In the genomic region with DNA sequence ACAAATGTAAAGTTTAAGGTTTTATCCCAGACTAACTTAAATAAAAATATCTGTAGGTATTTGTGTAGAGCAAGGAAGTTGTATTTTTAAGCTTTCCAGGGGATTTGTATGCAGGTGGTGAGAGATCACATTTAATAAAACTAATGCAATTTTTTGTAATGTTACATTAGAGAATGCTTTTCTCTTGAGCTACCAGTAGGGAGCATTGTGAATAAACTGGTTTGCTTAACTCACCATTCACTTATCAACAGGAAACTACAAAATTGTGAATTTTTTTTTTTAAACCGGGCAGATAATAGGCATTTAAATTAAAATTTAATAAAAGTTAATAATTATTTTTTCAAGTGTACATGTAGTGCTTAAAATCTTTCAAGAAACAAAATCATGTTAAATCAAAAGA, we compare ENCODE assay signal across 10 cellular contexts.
DNase-seq lines count a peak whose midpoint lies in the region; ATAC-seq and TF ChIP-seq lines count a peak whose summit lies in the region.
"Had no signal": no experiment of that assay in that cellular context is flagged by ENCODE, and none has a peak within 500 bp of the region (broad histone marks: within the 10 kb centered on the region; RNA-seq: fewer than 3 reads in every experiment).

No MANE protein-coding gene starts in this region.

- no CpG with 5 or more reads among the region's 1 CpG for WGBS in mesenchymal stem cell

- no peak overlapping the region for H3K23ac ChIP-seq in mesenchymal stem cell (ENCODE audit: low read length in 2 of 2)

- H3K14ac ChIP-seq in mesenchymal stem cell (ENCODE audit: low read length in 2 of 2) = no peak overlapping the region

- H3K4me1 ChIP-seq in mesenchymal stem cell (ENCODE audit: control insufficient read depth, insufficient read depth, low read depth, low read length) = no peaks in the 10 kb centered on the region

- no peak overlapping the region for H4K91ac ChIP-seq in mesenchymal stem cell (ENCODE audit: low read length)

- no peaks in the 10 kb centered on the region for H3K9me3 Mint-ChIP-seq in natural killer cell treated with Interleukin-12 subunit alpha and Interleukin-12 subunit beta and Interleukin-15 and Interleukin-18, amount 100 ng/mL, for 72 hours

- no peaks in the 10 kb centered on the region for H3K36me3 ChIP-seq in mesenchymal stem cell (ENCODE audit: control insufficient read depth in 1 of 2, insufficient read depth in 2 of 2, low read depth in 1 of 2, low read length in 2 of 2)

- no peak overlapping the region for H2BK5ac ChIP-seq in mesenchymal stem cell (ENCODE audit: low read depth, low read length, poor library complexity, severe bottlenecking)

- no peaks in the 10 kb centered on the region for H3K79me1 ChIP-seq in mesenchymal stem cell (replicated peaks; ENCODE audit: low read length, poor library complexity, severe bottlenecking)

- peak overlapping the region; percentile 12 for H3K4me3 Mint-ChIP-seq in natural killer cell treated with Interleukin-12 subunit alpha and Interleukin-12 subunit beta and Interleukin-15 and Interleukin-18, amount 100 ng/mL, for 72 hours

- TF ChIP-seq CTCF in LNCAP (IDR thresholded peaks at IDR 0.05) (peak; percentile 53), cardiac fibroblast (IDR thresholded peaks at IDR 0.05; ENCODE audit: low read depth, low read length) (peak; percentile 35)

- no peak overlapping the region for H2BK15ac ChIP-seq in mesenchymal stem cell (ENCODE audit: low read depth, poor library complexity, severe bottlenecking)

- no peaks in the 10 kb centered on the region for H3K27me3 ChIP-seq in mesenchymal stem cell (ENCODE audit: control insufficient read depth in 1 of 2, insufficient read depth in 1 of 2, low read length in 2 of 2)

- no peaks in the 10 kb centered on the region for H3K27me3 Mint-ChIP-seq in natural killer cell treated with Interleukin-12 subunit alpha and Interleukin-12 subunit beta and Interleukin-15 and Interleukin-18, amount 100 ng/mL, for 72 hours

- no peak overlapping the region for H2BK12ac ChIP-seq in mesenchymal stem cell (ENCODE audit: low read length in 2 of 2)

- H3K9me3 ChIP-seq in mesenchymal stem cell (ENCODE audit: control insufficient read depth, low read length) = no peaks in the 10 kb centered on the region

- no peak overlapping the region for H3K4ac ChIP-seq in mesenchymal stem cell (ENCODE audit: low read depth in 1 of 2, low read length in 2 of 2)

- H3K27ac Mint-ChIP-seq in natural killer cell treated with Interleukin-12 subunit alpha and Interleukin-12 subunit beta and Interleukin-15 and Interleukin-18, amount 100 ng/mL, for 72 hours = peak overlapping the region in 1 of 2 donors; percentile 25

- no peak overlapping the region for H3K9ac ChIP-seq in mesenchymal stem cell (ENCODE audit: low read length)

- H2AK5ac ChIP-seq in mesenchymal stem cell (ENCODE audit: low read length, severe bottlenecking) = no peak overlapping the region

- no peak overlapping the region for H3K27ac ChIP-seq in mesenchymal stem cell (ENCODE audit: low read length, poor library complexity, severe bottlenecking)

- H4K8ac ChIP-seq in mesenchymal stem cell (ENCODE audit: low read length) = no peak overlapping the region

- H3K36me3 Mint-ChIP-seq in natural killer cell treated with Interleukin-12 subunit alpha and Interleukin-12 subunit beta and Interleukin-15 and Interleukin-18, amount 100 ng/mL, for 72 hours = no peaks in the 10 kb centered on the region

- H2BK120ac ChIP-seq in mesenchymal stem cell (ENCODE audit: low read depth, low read length) = no peak overlapping the region

- no peak overlapping the region for H3K18ac ChIP-seq in mesenchymal stem cell (ENCODE audit: low read depth in 1 of 2, low read length in 2 of 2)

- no peak overlapping the region for H2AFZ ChIP-seq in mesenchymal stem cell (ENCODE audit: low read depth, low read length)

- DNase-seq in DMS53 treated with DMSO at 0.1 percent for 48 hours (lab: John Stamatoyannopoulos, UW; ENCODE audit: unreplicated experiment) = peak; percentile 22
- DNase-seq in cardiac fibroblast (ENCODE audit: low read depth in 2 of 2) = peak; percentile 48 to 52
- no peak for DNase-seq in natural killer cell treated with Interleukin-12 subunit alpha and Interleukin-12 subunit beta and Interleukin-15 and Interleukin-18, amount 100 ng/mL, for 72 hours (ENCODE audit: low spot score)
- DNase-seq in mesenchymal stem cell = no peak
- DNase-seq in NCI-H446 (lab: John Stamatoyannopoulos, UW) = no peak
- no peak for DNase-seq in G401 (ENCODE audit: low spot score)
- no peak for DNase-seq in activated naive CD4-positive, alpha-beta T cell treated with anti-CD3 and anti-CD28 coated beads, Interleukin-2, amount 50 U/mL, for 16 hours
- DNase-seq: NCI-H1436; stimulated activated CD4-positive, alpha-beta T cell treated with anti-CD3 and anti-CD28 coated beads, Interleukin-2, amount 100 ng/mL, for 48 hours had no signal

- no peak for ATAC-seq in natural killer cell treated with Interleukin-12 subunit alpha and Interleukin-12 subunit beta and Interleukin-15 and Interleukin-18, amount 100 ng/mL, for 72 hours

- peaks cover 20 to 28% of the 10 kb centered on the region in 2 donors for H3K4me1 Mint-ChIP-seq in natural killer cell treated with Interleukin-12 subunit alpha and Interleukin-12 subunit beta and Interleukin-15 and Interleukin-18, amount 100 ng/mL, for 72 hours (ENCODE audit: low read depth in 2 of 2)

- in situ Hi-C loops in G401 (cut with HindIII; ENCODE audit: low sequenced_read_pairs) = no loop called here

- H3K4me2 ChIP-seq in mesenchymal stem cell (ENCODE audit: low read length, poor library complexity, severe bottlenecking) = no peak overlapping the region

- H3K4me3 ChIP-seq in cardiac fibroblast (replicated peaks in 1 of 2; ENCODE audit: low read depth in 2 of 2, low read length in 2 of 2) (no peak overlapping the region), mesenchymal stem cell (ENCODE audit: insufficient read depth in 1 of 2, low read depth in 1 of 2, low read length in 2 of 2) (no peak overlapping the region)

Comparison
In these comparisons a context has a peak if more than half of its experiments do, and no peak if none do; other contexts are left out.
1. DNase-seq: peak in DMS53 treated with DMSO at 0.1 percent for 48 hours (single experiment) and cardiac fibroblast (2 of 2); none in natural killer cell treated with Interleukin-12 subunit alpha and Interleukin-12 subunit beta and Interleukin-15 and Interleukin-18, amount 100 ng/mL, for 72 hours (single experiment), mesenchymal stem cell (single experiment), NCI-H446 (0 of 2), G401 (single experiment) and activated naive CD4-positive, alpha-beta T cell treated with anti-CD3 and anti-CD28 coated beads, Interleukin-2, amount 50 U/mL, for 16 hours (single experiment).